ENCODE assay signal across 11 cellular contexts in genomic region chr10:71968553-71969474, GRCh38. TPM values are rescaled to one million over a fixed set of nuclear protein-coding genes. Genes with fewer than 3 reads are reported as not detected.
A peak's percentile ranks its signal among the peaks of the same experiment; 100 is the strongest.
DNase-seq lines count a peak whose midpoint lies in the region; ATAC-seq and TF ChIP-seq lines count a peak whose summit lies in the region.
"Had no signal": no experiment of that assay in that cellular context is flagged by ENCODE, and none has a peak within 500 bp of the region (broad histone marks: within the 10 kb centered on the region; RNA-seq: fewer than 3 reads in every experiment).

No MANE protein-coding gene starts in this region.

- H3K4me1 Mint-ChIP-seq in chondrocyte (ENCODE audit: low read depth) (peaks cover 87% of the 10 kb centered on the region), neural crest cell (peaks cover 70% of the 10 kb centered on the region)
- H3K4me1 Mint-ChIP-seq in activated T-helper 2 cell treated with anti-CD3 and anti-CD28 coated beads, Interferon-gamma antibody, Interleukin-2, Interleukin-4, amounts not matched to agents 10 μg/mL and 5 μg/mL and 100 μg/mL, durations not matched to agents 14 hours and 24 hours and 36 hours (ENCODE audit: low read depth), result peaks cover 16% of the 10 kb centered on the region

- H3K27me3 Mint-ChIP-seq in chondrocyte (ENCODE audit: low read depth), result no peaks in the 10 kb centered on the region
- H3K27me3 Mint-ChIP-seq in neural crest cell (ENCODE audit: low read depth), result peaks cover 3% of the 10 kb centered on the region
- peaks cover 20% of the 10 kb centered on the region for H3K27me3 Mint-ChIP-seq in activated T-helper 2 cell treated with anti-CD3 and anti-CD28 coated beads, Interferon-gamma antibody, Interleukin-2, Interleukin-4, amounts not matched to agents 10 μg/mL and 5 μg/mL and 100 μg/mL, durations not matched to agents 14 hours and 24 hours and 36 hours (ENCODE audit: low read depth)

- peak overlapping the region; percentile 83 for H3K27ac Mint-ChIP-seq in chondrocyte (ENCODE audit: unreplicated experiment)
- peak overlapping the region; percentile 92 for H3K27ac Mint-ChIP-seq in neural crest cell (ENCODE audit: unreplicated experiment)
- no peak overlapping the region for H3K27ac Mint-ChIP-seq in activated naive CD4-positive, alpha-beta T cell treated with anti-CD3 and anti-CD28 coated beads, Interleukin-2, amount 50 U/mL, for 72 hours
- H3K27ac Mint-ChIP-seq in activated T-helper 2 cell treated with anti-CD3 and anti-CD28 coated beads, Interferon-gamma antibody, Interleukin-2, Interleukin-4, amounts not matched to agents 10 μg/mL and 5 μg/mL and 100 μg/mL, durations not matched to agents 14 hours and 24 hours and 36 hours, result no peak overlapping the region

- TF ChIP-seq CTCF in chondrocyte (IDR thresholded peaks at IDR 0.05), result no peak
- no peak for TF ChIP-seq CTCF in neural crest cell (conservative IDR thresholded peaks at IDR 0.05)

- peak overlapping the region; percentile 22 for H3K4me3 Mint-ChIP-seq in chondrocyte (ENCODE audit: unreplicated experiment)
- peak overlapping the region; percentile 85 for H3K4me3 Mint-ChIP-seq in neural crest cell
- no peak overlapping the region for H3K4me3 Mint-ChIP-seq in activated T-helper 2 cell treated with anti-CD3 and anti-CD28 coated beads, Interferon-gamma antibody, Interleukin-2, Interleukin-4, amounts not matched to agents 10 μg/mL and 5 μg/mL and 100 μg/mL, durations not matched to agents 14 hours and 24 hours and 36 hours (ENCODE audit: low read depth)

- ATAC-seq in activated naive CD4-positive, alpha-beta T cell treated with anti-CD3 and anti-CD28 coated beads, Interleukin-2, amount 50 U/mL, for 72 hours, result no peak

- H3K36me3 Mint-ChIP-seq in chondrocyte (ENCODE audit: low read depth), result peaks cover 4% of the 10 kb centered on the region
- no peaks in the 10 kb centered on the region for H3K36me3 Mint-ChIP-seq in neural crest cell (ENCODE audit: low read depth)
- no peaks in the 10 kb centered on the region for H3K36me3 Mint-ChIP-seq in activated naive CD4-positive, alpha-beta T cell treated with anti-CD3 and anti-CD28 coated beads, Interleukin-2, amount 50 U/mL, for 72 hours
- no peaks in the 10 kb centered on the region for H3K36me3 Mint-ChIP-seq in activated T-helper 2 cell treated with anti-CD3 and anti-CD28 coated beads, Interferon-gamma antibody, Interleukin-2, Interleukin-4, amounts not matched to agents 10 μg/mL and 5 μg/mL and 100 μg/mL, durations not matched to agents 14 hours and 24 hours and 36 hours (ENCODE audit: low read depth)

- no peaks in the 10 kb centered on the region for H3K9me3 Mint-ChIP-seq in chondrocyte (ENCODE audit: low read depth)
- H3K9me3 Mint-ChIP-seq in neural crest cell, result no peaks in the 10 kb centered on the region
- no peaks in the 10 kb centered on the region for H3K9me3 Mint-ChIP-seq in activated naive CD4-positive, alpha-beta T cell treated with anti-CD3 and anti-CD28 coated beads, Interleukin-2, amount 50 U/mL, for 72 hours
- no peaks in the 10 kb centered on the region for H3K9me3 Mint-ChIP-seq in activated T-helper 2 cell treated with anti-CD3 and anti-CD28 coated beads, Interferon-gamma antibody, Interleukin-2, Interleukin-4, amounts not matched to agents 10 μg/mL and 5 μg/mL and 100 μg/mL, durations not matched to agents 14 hours and 24 hours and 36 hours

- DNase-seq in A172 (ENCODE audit: low spot score) (peak; percentile 36), HT1080 (ENCODE audit: low read depth) (peak; percentile 53), chondrocyte (ENCODE audit: low spot score) (no peak), neural crest cell (ENCODE audit: low read depth, low spot score) (no peak), GDM1 (lab: John Stamatoyannopoulos, UW) (no peak), NCI-H2227 treated with DMSO at 0.1 percent for 48 hours (lab: John Stamatoyannopoulos, UW) (no peak)
- no peak for DNase-seq in activated naive CD4-positive, alpha-beta T cell treated with anti-CD3 and anti-CD28 coated beads, Interleukin-2, amount 50 U/mL, for 72 hours (ENCODE audit: low spot score in 2 of 2)
- DNase-seq in activated T-helper 2 cell treated with anti-CD3 and anti-CD28 coated beads, Interferon-gamma antibody, Interleukin-2, Interleukin-4, amounts not matched to agents 10 μg/mL and 5 μg/mL and 100 μg/mL, durations not matched to agents 14 hours and 24 hours and 36 hours (ENCODE audit: low spot score), result no peak
- DNase-seq: activated CD8-positive, alpha-beta memory T cell treated with anti-CD3 and anti-CD28 coated beads, Interleukin-2, amount 50 U/mL, for 4 hours; NCI-H187 treated with DMSO at 0.1 percent for 48 hours; posterior cingulate gyrus had no signal

- intact Hi-C loops in activated T-helper 2 cell treated with anti-CD3 and anti-CD28 coated beads, Interferon-gamma antibody, Interleukin-2, Interleukin-4, amounts not matched to agents 10 μg/mL and 5 μg/mL and 100 μg/mL, durations not matched to agents 14 hours and 24 hours and 36 hours (cut with micrococcal nuclease), result loop anchor here (10.0 kb wide), 1 partner anchor 246 kb away; the partner anchor contains the start of genes ANAPC16 and ASCC1

RNA-seq across cellular contexts. Expression of gene CHST3, which starts 4.6 kb away (rescaled TPM):
- total RNA-seq in A172 (2014; rRNA removed; shearing (Covaris generic)), result 57.0 and 59.0 TPM in 2 replicates
- 20.7 and 23.6 TPM in 2 replicates for total RNA-seq in HT1080 (2014; rRNA removed; shearing (Covaris generic))
- 6.5 and 7.0 TPM in 2 replicates for polyA plus RNA-seq in HT1080 (2015; cell fraction: cytosol; rRNA removed)
- polyA plus RNA-seq in HT1080 (2015; cell fraction: nucleus; rRNA removed), result 9.1 and 9.4 TPM in 2 replicates
- total RNA-seq in chondrocyte (43.9 to 65.4 TPM (median 63.2 TPM) in 3 replicates), neural crest cell (24.5 and 25.8 TPM in 2 replicates)
- under 1 TPM; 0.16 to 0.88 TPM for total RNA-seq in activated naive CD4-positive, alpha-beta T cell treated with anti-CD3 and anti-CD28 coated beads, Interleukin-2, amount 50 U/mL, for 72 hours
- total RNA-seq in activated T-helper 2 cell treated with anti-CD3 and anti-CD28 coated beads, Interferon-gamma antibody, Interleukin-2, Interleukin-4, amounts not matched to agents 10 μg/mL and 5 μg/mL and 100 μg/mL, durations not matched to agents 14 hours and 24 hours and 36 hours, result 0.52 and 0.62 TPM in 2 replicates

Comparison
In these comparisons a context has a peak if more than half of its experiments do, and no peak if none do; other contexts are left out.
1. DNase-seq: peak in A172 (single experiment) and HT1080 (single experiment); none in chondrocyte (single experiment), neural crest cell (single experiment), GDM1 (single experiment), activated naive CD4-positive, alpha-beta T cell treated with anti-CD3 and anti-CD28 coated beads, Interleukin-2, amount 50 U/mL, for 72 hours (0 of 2), activated T-helper 2 cell treated with anti-CD3 and anti-CD28 coated beads, Interferon-gamma antibody, Interleukin-2, Interleukin-4, amounts not matched to agents 10 μg/mL and 5 μg/mL and 100 μg/mL, durations not matched to agents 14 hours and 24 hours and 36 hours (single experiment) and NCI-H2227 treated with DMSO at 0.1 percent for 48 hours (single experiment).
2. H3K27ac Mint-ChIP-seq: peak in chondrocyte (single experiment) and neural crest cell (single experiment); none in activated naive CD4-positive, alpha-beta T cell treated with anti-CD3 and anti-CD28 coated beads, Interleukin-2, amount 50 U/mL, for 72 hours (0 of 2) and activated T-helper 2 cell treated with anti-CD3 and anti-CD28 coated beads, Interferon-gamma antibody, Interleukin-2, Interleukin-4, amounts not matched to agents 10 μg/mL and 5 μg/mL and 100 μg/mL, durations not matched to agents 14 hours and 24 hours and 36 hours (single experiment).
3. RNA of gene CHST3, which starts 4.6 kb away (total RNA-seq): 43.9 to 65.4 TPM in chondrocyte, 57.0 to 59.0 TPM in A172, 24.5 to 25.8 TPM in neural crest cell and 20.7 to 23.6 TPM in HT1080; 0.16 to 0.88 TPM in activated naive CD4-positive, alpha-beta T cell treated with anti-CD3 and anti-CD28 coated beads, Interleukin-2, amount 50 U/mL, for 72 hours and 0.52 to 0.62 TPM in activated T-helper 2 cell treated with anti-CD3 and anti-CD28 coated beads, Interferon-gamma antibody, Interleukin-2, Interleukin-4, amounts not matched to agents 10 μg/mL and 5 μg/mL and 100 μg/mL, durations not matched to agents 14 hours and 24 hours and 36 hours; every median in the first group is over 10 times any median in the second.